ENCODE assay signal across 1 cellular context in genomic region chr11:84372366-84372765, GRCh38.
TF ChIP-seq lines count a peak whose summit lies in the region.

No MANE protein-coding gene starts in this region.

TF ChIP-seq in SK-N-SH, 30 proteins besides CTCF, POLR2A, EP300 and RAD21 (continued from another document):
- TF ChIP-seq SIN3A (IDR thresholded peaks at IDR 0.05; ENCODE audit: borderline replicate concordance, low read depth, low read length), result no peak
- TF ChIP-seq GABPA (IDR thresholded peaks at IDR 0.05; ENCODE audit: low read depth), result no peak
